In genomic region chr16:56617212-56618085, GRCh38 we compare ENCODE assay signal across 9 cellular contexts. TPM values are rescaled to one million over a fixed set of nuclear protein-coding genes. Genes with fewer than 3 reads are reported as not detected.
DNase-seq lines count a peak whose midpoint lies in the region; TF ChIP-seq lines count a peak whose summit lies in the region.
"Had no signal": no experiment of that assay in that cellular context is flagged by ENCODE, and none has a peak within 500 bp of the region (broad histone marks: within the 10 kb centered on the region; RNA-seq: fewer than 3 reads in every experiment).

No MANE protein-coding gene starts in this region.

- no peaks in the 10 kb centered on the region for H3K36me3 ChIP-seq in mucosa of rectum (ENCODE audit: control insufficient read depth in 2 of 2, insufficient read depth in 2 of 2, low read length in 2 of 2)
- H3K36me3 ChIP-seq in suprapubic skin: no peaks in the 10 kb centered on the region

- DNase-seq in GM12864 (ENCODE audit: low read depth) (no peak), epithelial cell of esophagus (ENCODE audit: low read depth) (peak; percentile 74), suprapubic skin (ENCODE audit: low spot score in 2 of 2) (no peak), DMS114 treated with DMSO at 0.1 percent for 48 hours (lab: John Stamatoyannopoulos, UW; ENCODE audit: unreplicated experiment) (no peak), NCI-H1048 (lab: John Stamatoyannopoulos, UW) (no peak), D341Med (ENCODE audit: low spot score) (no peak)
- DNase-seq in activated CD4-positive, alpha-beta memory T cell treated with anti-CD3 and anti-CD28 coated beads for 36 hours: peak; percentile 71

- H3K9me3 ChIP-seq in mucosa of rectum (ENCODE audit: control insufficient read depth in 2 of 2, low read length in 2 of 2) (no peaks in the 10 kb centered on the region), suprapubic skin (no peaks in the 10 kb centered on the region)

- peak overlapping the region; percentile 31 for H3K4me3 ChIP-seq in GM12864 (ENCODE audit: low read depth, low read length)
- H3K4me3 ChIP-seq in epithelial cell of esophagus (ENCODE audit: low read length): no peak overlapping the region
- H3K4me3 ChIP-seq in mucosa of rectum (ENCODE audit: low read length in 2 of 2): peak overlapping the region; percentile 39 to 54
- peak overlapping the region; percentile 44 for H3K4me3 ChIP-seq in suprapubic skin

- TF ChIP-seq EP300 in suprapubic skin (IDR thresholded peaks at IDR 0.05): no peak

- POLR2A ChIA-PET in activated CD4-positive, alpha-beta memory T cell treated with anti-CD3 and anti-CD28 coated beads for 36 hours (lab: Charles Lee): no interaction called here

- H3K9me3 Mint-ChIP-seq in activated CD4-positive, alpha-beta memory T cell treated with anti-CD3 and anti-CD28 coated beads for 36 hours: no peaks in the 10 kb centered on the region

- TF ChIP-seq POLR2A in suprapubic skin (IDR thresholded peaks at IDR 0.05): no peak

- peak overlapping the region; percentile 58 to 70 for H3K9ac ChIP-seq in mucosa of rectum (ENCODE audit: low read depth in 1 of 2, low read length in 2 of 2)

- CTCF ChIA-PET in activated CD4-positive, alpha-beta memory T cell treated with anti-CD3 and anti-CD28 coated beads for 36 hours (lab: Charles Lee): interaction anchor here (1.1 kb wide), 2 partner anchors 9 to 26 kb away, joined by 3 to 4 read pairs; no protein-coding TSS in a partner anchor

- H3K36me3 Mint-ChIP-seq in activated CD4-positive, alpha-beta memory T cell treated with anti-CD3 and anti-CD28 coated beads for 36 hours: no peaks in the 10 kb centered on the region

- H3K27me3 Mint-ChIP-seq in activated CD4-positive, alpha-beta memory T cell treated with anti-CD3 and anti-CD28 coated beads for 36 hours: peaks cover 22% of the 10 kb centered on the region

- peaks cover 35% of the 10 kb centered on the region for H3K4me1 Mint-ChIP-seq in activated CD4-positive, alpha-beta memory T cell treated with anti-CD3 and anti-CD28 coated beads for 36 hours (ENCODE audit: low read depth)

- intact Hi-C loops in activated CD4-positive, alpha-beta memory T cell treated with anti-CD3 and anti-CD28 coated beads for 36 hours (cut with micrococcal nuclease): no loop called here

- H3K4me3 Mint-ChIP-seq in activated CD4-positive, alpha-beta memory T cell treated with anti-CD3 and anti-CD28 coated beads for 36 hours: peak overlapping the region; percentile 37

- H3K27ac Mint-ChIP-seq in activated CD4-positive, alpha-beta memory T cell treated with anti-CD3 and anti-CD28 coated beads for 36 hours: no peak overlapping the region

- H3K27ac ChIP-seq in mucosa of rectum (ENCODE audit: low read depth in 2 of 2, low read length in 2 of 2) (peak overlapping the region; percentile 1 to 37), suprapubic skin (peak overlapping the region; percentile 35)

- H3K27me3 ChIP-seq in mucosa of rectum (ENCODE audit: control insufficient read depth in 2 of 2, insufficient read depth in 2 of 2, low read length in 2 of 2) (peaks cover 0 to 5% of the 10 kb centered on the region in 2 donors), suprapubic skin (no peaks in the 10 kb centered on the region)

- TF ChIP-seq CTCF in GM12864 (IDR thresholded peaks at IDR 0.05; ENCODE audit: low read depth, low read length, missing control alignments): no peak
- TF ChIP-seq CTCF in epithelial cell of esophagus (IDR thresholded peaks at IDR 0.05; ENCODE audit: insufficient read depth, low read depth, low read length, missing control alignments): no peak
- TF ChIP-seq CTCF in suprapubic skin (IDR thresholded peaks at IDR 0.05): no peak

- 14% methylated on average over 25 of the region's 41 CpGs for WGBS in suprapubic skin

- H3K4me1 ChIP-seq in mucosa of rectum (ENCODE audit: control insufficient read depth in 2 of 2, insufficient read depth in 2 of 2, low read length in 2 of 2) (peaks cover 8 to 10% of the 10 kb centered on the region in 2 donors), suprapubic skin (peaks cover 15% of the 10 kb centered on the region)

RNA-seq across cellular contexts. Expression of gene MT1E, which starts 8.1 kb away (rescaled TPM):
- total RNA-seq in activated CD4-positive, alpha-beta memory T cell treated with anti-CD3 and anti-CD28 coated beads for 36 hours: 1 to 10 TPM; 4.4 to 4.8 TPM
- 1,000 to 10,000 TPM in 1 of 4 donors, 100 to 1,000 TPM in 3; 454 to 1,259 (median 584) TPM for total RNA-seq in suprapubic skin

RNA-seq across cellular contexts. Expression of gene MT2A, which starts 9.1 kb away (rescaled TPM):
- 100 to 1,000 TPM; 102 to 105 TPM for total RNA-seq in activated CD4-positive, alpha-beta memory T cell treated with anti-CD3 and anti-CD28 coated beads for 36 hours
- total RNA-seq in suprapubic skin: 1,000 to 10,000 TPM in 1 of 4 donors, 100 to 1,000 TPM in 3; 375 to 1,014 (median 463) TPM

RNA-seq across cellular contexts. Expression of gene MT1M, which starts 15.0 kb away (rescaled TPM):
- not detected for total RNA-seq in activated CD4-positive, alpha-beta memory T cell treated with anti-CD3 and anti-CD28 coated beads for 36 hours
- total RNA-seq in suprapubic skin: 10 to 100 TPM; 13.6 to 41.7 (median 20.5) TPM
- total RNA-seq: glomerular endothelial cell had no signal

RNA-seq across cellular contexts. Expression of gene MT1A, which starts 21.0 kb away (rescaled TPM):
- total RNA-seq in activated CD4-positive, alpha-beta memory T cell treated with anti-CD3 and anti-CD28 coated beads for 36 hours: under 1 TPM in 1 of 2 experiments, not detected in 1; 0.94 TPM
- 10 to 100 TPM in 3 of 4 donors, 1 to 10 TPM in 1; 5.2 to 93.7 (median 29.4) TPM for total RNA-seq in suprapubic skin
- total RNA-seq: glomerular endothelial cell had no signal

RNA-seq across cellular contexts. Expression of gene MT3, which starts 28.1 kb away (rescaled TPM):
- total RNA-seq in activated CD4-positive, alpha-beta memory T cell treated with anti-CD3 and anti-CD28 coated beads for 36 hours: 1 to 10 TPM; 3.1 to 3.9 TPM
- total RNA-seq in suprapubic skin: not detected
- total RNA-seq: glomerular endothelial cell had no signal

Comparison
In these comparisons a context has a peak if more than half of its experiments do, and no peak if none do; other contexts are left out.
1. DNase-seq: peak in activated CD4-positive, alpha-beta memory T cell treated with anti-CD3 and anti-CD28 coated beads for 36 hours (single experiment) and epithelial cell of esophagus (single experiment); none in GM12864 (single experiment), suprapubic skin (0 of 2), DMS114 treated with DMSO at 0.1 percent for 48 hours (single experiment), NCI-H1048 (single experiment) and D341Med (single experiment).
2. RNA of gene MT1E, which starts 8.1 kb away (total RNA-seq): 454 to 1,259 TPM in suprapubic skin; 4.4 to 4.8 TPM in activated CD4-positive, alpha-beta memory T cell treated with anti-CD3 and anti-CD28 coated beads for 36 hours; every median in the first group is over 10 times any median in the second.
3. RNA of gene MT1M, which starts 15.0 kb away (total RNA-seq): 13.6 to 41.7 TPM in suprapubic skin; not detected in activated CD4-positive, alpha-beta memory T cell treated with anti-CD3 and anti-CD28 coated beads for 36 hours; every median in the first group is over 10 times any median in the second.